9 cellular contexts compared by ENCODE assay signal in the genomic region with DNA sequence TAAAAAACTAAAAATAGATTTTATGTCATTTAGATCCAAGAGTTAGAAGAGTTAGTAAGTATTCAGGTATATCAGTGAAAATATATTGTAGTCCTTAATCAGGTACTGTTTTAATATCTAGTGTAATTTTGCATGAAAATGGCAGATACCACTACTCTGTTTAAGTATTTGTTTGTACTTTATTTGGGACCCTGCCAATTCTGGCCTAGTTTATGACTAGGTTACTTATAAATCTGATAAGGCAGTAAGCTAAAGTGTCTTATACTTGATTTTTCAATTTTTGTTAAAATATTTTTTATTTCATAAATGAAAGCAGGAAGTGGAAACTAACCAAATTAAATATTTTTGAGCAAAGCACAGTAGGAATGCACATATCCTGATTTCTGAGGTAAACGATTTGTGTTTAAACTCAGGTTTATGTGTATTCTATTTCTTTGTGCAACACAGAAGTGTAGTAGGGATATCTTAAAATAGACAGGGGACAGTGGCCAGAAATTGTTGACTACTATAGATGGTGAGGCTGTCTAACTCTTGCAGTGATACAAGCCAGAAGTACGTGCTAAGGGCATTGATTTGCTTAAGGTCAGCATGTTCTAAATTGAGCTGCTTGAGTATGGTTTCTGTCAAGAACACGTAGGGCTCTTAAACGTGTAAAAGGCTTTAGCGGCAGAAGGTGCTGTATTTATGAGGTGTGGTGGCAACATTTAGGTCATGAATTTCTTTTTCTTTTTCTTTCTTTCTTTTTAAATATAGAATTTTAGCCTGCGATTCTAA. TPM values are rescaled to one million over a fixed set of nuclear protein-coding genes. Genes with fewer than 3 reads are reported as not detected.
DNase-seq lines count a peak whose midpoint lies in the region; ATAC-seq and TF ChIP-seq lines count a peak whose summit lies in the region.
"Had no signal": no experiment of that assay in that cellular context is flagged by ENCODE, and none has a peak within 500 bp of the region (broad histone marks: within the 10 kb centered on the region; RNA-seq: fewer than 3 reads in every experiment).

No MANE protein-coding gene starts in this region.

- no peaks in the 10 kb centered on the region for H3K27me3 ChIP-seq in dorsolateral prefrontal cortex
- H3K27me3 ChIP-seq in sigmoid colon, result no peaks in the 10 kb centered on the region
- H3K27me3 ChIP-seq in breast epithelium, result no peaks in the 10 kb centered on the region

- peak; percentile 94 for ATAC-seq in GM19025 (IDR thresholded peaks at IDR 0.05; ENCODE audit: low read depth, unreplicated experiment)
- peak; percentile 93 for ATAC-seq in HG02938 (IDR thresholded peaks at IDR 0.05; ENCODE audit: unreplicated experiment)

- H3K4me3 ChIP-seq in dorsolateral prefrontal cortex (peak overlapping the region in 25 of 59 donors; percentile 0 to 38 (median 11)), sigmoid colon (peak overlapping the region in 1 of 4 donors; percentile 27), breast epithelium (no peak overlapping the region)
- H3K4me3 ChIP-seq: skin epidermis had no signal

- peaks cover 3 to 9% (median 7%) of the 10 kb centered on the region in 4 donors for H3K36me3 ChIP-seq in sigmoid colon
- no peaks in the 10 kb centered on the region for H3K36me3 ChIP-seq in breast epithelium

- no peak for DNase-seq in dorsolateral prefrontal cortex
- no peak for DNase-seq in sigmoid colon
- no peak for DNase-seq in HPDE6-E6E7 (ENCODE audit: extremely low spot score)
- no peak for DNase-seq in SIG-M5 (lab: John Stamatoyannopoulos, UW)
- no peak for DNase-seq in breast epithelium (ENCODE audit: low spot score in 2 of 2)
- no peak for DNase-seq in NCI-H1417 (lab: John Stamatoyannopoulos, UW)

- WGBS in sigmoid colon, 2 donors, result 24 to 51% methylated on average over 6 of the region's 6 CpGs

- H3K27ac ChIP-seq in dorsolateral prefrontal cortex (peak overlapping the region in 47 of 59 donors; percentile 4 to 77 (median 50)), sigmoid colon (peak overlapping the region; percentile 64 to 84 (median 82)), breast epithelium (no peak overlapping the region)
- H3K27ac ChIP-seq: skin epidermis had no signal

- no peak for TF ChIP-seq POLR2A in sigmoid colon (IDR thresholded peaks at IDR 0.05)
- TF ChIP-seq POLR2A in breast epithelium (IDR thresholded peaks at IDR 0.05), result no peak

- intact Hi-C loops in dorsolateral prefrontal cortex (cut with DNase I), result loop anchor here in 1 of 2 donors (5.0 kb wide), 1 partner anchor 34 kb away; a partner anchor contains a TSS
- intact Hi-C loops in sigmoid colon (cut with DNase I), result loop anchor here (1.0 kb wide), 1 partner anchor 34 kb away; a partner anchor contains a TSS
- intact Hi-C loops in breast epithelium (cut with DNase I; ENCODE audit: low total_unique reads), result loop anchor here (5.0 kb wide), 1 partner anchor 851 kb away; no protein-coding TSS in a partner anchor

- H3K9me3 ChIP-seq in sigmoid colon (no peaks in the 10 kb centered on the region), breast epithelium (no peaks in the 10 kb centered on the region)

- H3K4me1 ChIP-seq in sigmoid colon (peaks cover 0 to 76% (median 54%) of the 10 kb centered on the region in 4 donors), breast epithelium (no peaks in the 10 kb centered on the region)

- TF ChIP-seq CTCF in dorsolateral prefrontal cortex (IDR thresholded peaks at IDR 0.05 in 54 of 56, conservative IDR thresholded peaks at IDR 0.05 in 2 of 56; ENCODE audit: low read depth in 1 of 56, partially characterized antibody in 56 of 56) (no peak), sigmoid colon (IDR thresholded peaks at IDR 0.05) (no peak), breast epithelium (IDR thresholded peaks at IDR 0.05) (no peak)

- peak; percentile 90 to 98 (median 96) for TF ChIP-seq EP300 in sigmoid colon (IDR thresholded peaks at IDR 0.05)

RNA-seq across cellular contexts. Expression of a gene that starts 34.0 kb away (rescaled TPM):
- total RNA-seq in dorsolateral prefrontal cortex, result 100 to 1,000 TPM in 117 of 120 experiments, 10 to 100 TPM in 3; 92.0 to 211 (median 126) TPM
- total RNA-seq in sigmoid colon, result 100 to 1,000 TPM; 277 to 417 (median 353) TPM
- polyA plus RNA-seq in sigmoid colon, result 10 to 100 TPM; 10.6 to 15.1 (median 12.6) TPM
- total RNA-seq in breast epithelium, result 100 to 1,000 TPM; 200 to 223 (median 202) TPM

Comparison
In these comparisons a context has a peak if more than half of its experiments do, and no peak if none do; other contexts are left out.
1. H3K27ac ChIP-seq: peak in dorsolateral prefrontal cortex (47 of 59) and sigmoid colon (4 of 4); none in breast epithelium (0 of 2).